27 cellular contexts compared by ENCODE assay signal in the genomic region with DNA sequence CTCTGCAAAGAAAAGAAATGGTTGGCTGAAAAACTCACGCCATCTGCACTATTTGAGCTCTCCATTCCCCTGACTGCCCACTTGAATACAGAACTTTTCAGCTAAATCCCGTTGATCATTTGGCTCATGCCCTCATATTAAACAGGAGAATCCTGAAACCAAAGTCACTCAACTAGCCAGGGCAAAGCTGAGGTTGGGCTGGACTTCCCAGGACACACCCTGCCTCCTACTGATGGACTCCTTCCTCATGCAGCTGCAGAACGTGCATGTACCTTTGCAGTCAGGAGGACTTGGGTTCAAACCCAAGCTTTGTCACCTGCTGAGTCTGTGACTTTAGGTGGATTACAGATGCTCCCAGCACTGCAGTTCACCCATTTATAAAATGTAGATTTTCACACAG. TPM values are rescaled to one million over a fixed set of nuclear protein-coding genes. Genes with fewer than 3 reads are reported as not detected.
"Had no signal": no experiment of that assay in that cellular context is flagged by ENCODE, and none has a peak within 500 bp of the region (broad histone marks: within the 10 kb centered on the region; RNA-seq: fewer than 3 reads in every experiment).

No MANE protein-coding gene starts in this region.

- H3K4me3 ChIP-seq: esophagus muscularis mucosa, gastroesophageal sphincter, heart left ventricle, hepatocyte, lower lobe of right lung, neural progenitor cell, right atrium auricular region, smooth muscle cell, suprapubic skin, transverse colon, upper lobe of right lung, uterus had no signal

- FAIRE-seq: colon had no signal

- H3K9me3 ChIP-seq: esophagus muscularis mucosa, gastroesophageal sphincter, heart left ventricle, lower lobe of right lung, right atrium auricular region, suprapubic skin, transverse colon, upper lobe of right lung, uterus had no signal

- H3K4me2 ChIP-seq: hepatocyte, neural progenitor cell, smooth muscle cell had no signal

- H3K79me2 ChIP-seq: hepatocyte, parathyroid adenoma had no signal

- H3K27me3 ChIP-seq: right atrium auricular region, uterus had no signal

- H3K4me1 ChIP-seq: neural progenitor cell, parathyroid adenoma, right atrium auricular region, uterus had no signal

- H2AFZ ChIP-seq: hepatocyte, neural progenitor cell, parathyroid adenoma had no signal

- ATAC-seq: foreskin keratinocyte; gastroesophageal sphincter; heart left ventricle; left ventricle myocardium superior; lower lobe of right lung; naive thymus-derived CD4-positive, alpha-beta T cell; sciatic nerve; stimulated activated naive CD8-positive, alpha-beta T cell treated with anti-CD3 and anti-CD28 coated beads, Interleukin-15, amount 100 ng/mL, for 72 hours; upper lobe of right lung had no signal

- H3K36me3 ChIP-seq: esophagus muscularis mucosa, gastroesophageal sphincter, heart left ventricle, lower lobe of right lung, neural progenitor cell, right atrium auricular region, suprapubic skin, transverse colon, upper lobe of right lung, uterus had no signal

- H3K27ac ChIP-seq: esophagus muscularis mucosa, foreskin keratinocyte, gastroesophageal sphincter, heart left ventricle, hepatocyte, lower lobe of right lung, neural progenitor cell, parathyroid adenoma, right atrium auricular region, suprapubic skin, transverse colon, upper lobe of right lung, uterus had no signal

- DNase-seq: effector CD8-positive, alpha-beta T cell; endodermal cell; foreskin keratinocyte; heart left ventricle; left ventricle myocardium superior; lower lobe of right lung; naive thymus-derived CD4-positive, alpha-beta T cell; stimulated activated CD4-positive, alpha-beta T cell treated with anti-CD3 and anti-CD28 coated beads, Interleukin-12 subunit alpha, Interleukin-12 subunit beta, amount 100 ng/mL, for 4 hours; stimulated activated CD4-positive, alpha-beta T cell treated with anti-CD3 and anti-CD28 coated beads, Interleukin-1b, Interleukin-23, amount 100 ng/mL, for 48 hours; stimulated activated CD4-positive, alpha-beta T cell treated with anti-CD3 and anti-CD28 coated beads, Interleukin-4, amount 100 ng/mL, for 1 hour; stimulated activated CD8-positive, alpha-beta memory T cell treated with anti-CD3 and anti-CD28 coated beads, Interleukin-4, amount 100 ng/mL, for 48 hours; stimulated activated naive CD4-positive, alpha-beta T cell; stimulated activated naive CD8-positive, alpha-beta T cell treated with anti-CD3 and anti-CD28 coated beads, Interleukin-15, amount 100 ng/mL, for 72 hours; transverse colon; upper lobe of right lung; uterus had no signal

- H3K9ac ChIP-seq: neural progenitor cell, parathyroid adenoma had no signal

RNA-seq across cellular contexts. Expression of gene ASIC2, which starts 7.7 kb away (rescaled TPM):
- total RNA-seq: left ventricle myocardium superior; lower lobe of right lung; naive thymus-derived CD4-positive, alpha-beta T cell; osteoblast; suprapubic skin; upper lobe of right lung had no signal
- polyA plus RNA-seq: heart left ventricle; naive thymus-derived CD4-positive, alpha-beta T cell had no signal
